ENCODE assay signal across 19 cellular contexts in genomic region chr9:100317706-100318105, GRCh38. TPM values are rescaled to one million over a fixed set of nuclear protein-coding genes. Genes with fewer than 3 reads are reported as not detected.
DNase-seq lines count a peak whose midpoint lies in the region; ATAC-seq, FAIRE-seq and TF ChIP-seq lines count a peak whose summit lies in the region.
"Had no signal": no experiment of that assay in that cellular context is flagged by ENCODE, and none has a peak within 500 bp of the region (broad histone marks: within the 10 kb centered on the region; RNA-seq: fewer than 3 reads in every experiment).

No MANE protein-coding gene starts in this region.

- TF ChIP-seq CTCF in bronchial epithelial cell (IDR thresholded peaks at IDR 0.05; ENCODE audit: insufficient read depth, low read length, severe bottlenecking) (no peak), GM20000 (IDR thresholded peaks at IDR 0.05; ENCODE audit: extremely low read depth, missing control alignments) (no peak)

- H3K36me3 Mint-ChIP-seq in memory B cell, result peaks cover 38% of the 10 kb centered on the region

- H3K4me3 ChIP-seq in bronchial epithelial cell (ENCODE audit: low read depth, low read length), result no peak overlapping the region
- H3K4me3 ChIP-seq: gastroesophageal sphincter, left lung, mucosa of descending colon, sigmoid colon, uterus had no signal

- ATAC-seq in memory B cell (ENCODE audit: low read depth) (no peak), HG02840 (IDR thresholded peaks at IDR 0.05; ENCODE audit: low FRiP score, unreplicated experiment) (no peak)
- ATAC-seq: activated CD8-positive, alpha-beta memory T cell treated with anti-CD3 and anti-CD28 coated beads, Interleukin-2, amount 10 ng/mL, durations not matched to agents 7 days and 5 days; gastroesophageal sphincter; left lung; mucosa of descending colon; Panc1 had no signal

- DNase-seq in EH (ENCODE audit: low read depth) (peak; percentile 80), LHCN-M2 (ENCODE audit: low read depth) (peak; percentile 76), bronchial epithelial cell (ENCODE audit: low read depth) (peak; percentile 45), memory B cell (ENCODE audit: low spot score in 2 of 2) (no peak), cardiac septum (ENCODE audit: low spot score) (no peak), GM20000 (ENCODE audit: low spot score) (no peak), KBM-7 (no peak)
- DNase-seq: activated CD8-positive, alpha-beta memory T cell treated with anti-CD3 and anti-CD28 coated beads, Interleukin-2, amount 10 ng/mL, durations not matched to agents 7 days and 5 days; activated effector memory CD4-positive, alpha-beta T cell treated with anti-CD3 and anti-CD28 coated beads, Interleukin-2, amount 50 U/mL, for 16 hours; amygdala; left lung; mucosa of descending colon; NCI-H146; nucleus accumbens; sigmoid colon; uterus had no signal

- FAIRE-seq in bronchial epithelial cell (lab: Jason Lieb, UNC), result no peak

- H3K9me3 Mint-ChIP-seq in memory B cell, result no peaks in the 10 kb centered on the region

- H3K27me3 Mint-ChIP-seq in memory B cell, result no peaks in the 10 kb centered on the region
- H3K27me3 Mint-ChIP-seq: activated CD8-positive, alpha-beta memory T cell treated with anti-CD3 and anti-CD28 coated beads, Interleukin-2, amount 10 ng/mL, durations not matched to agents 7 days and 5 days had no signal

- peaks cover 7% of the 10 kb centered on the region for H3K4me1 Mint-ChIP-seq in memory B cell

- H3K27me3 ChIP-seq in bronchial epithelial cell (ENCODE audit: control insufficient read depth, insufficient read depth, low read length), result no peaks in the 10 kb centered on the region
- H3K27me3 ChIP-seq: gastroesophageal sphincter, left lung, sigmoid colon, uterus had no signal

- no peaks in the 10 kb centered on the region for H3K36me3 ChIP-seq in bronchial epithelial cell (ENCODE audit: control insufficient read depth, insufficient read depth, low read length)
- H3K36me3 ChIP-seq: uterus had no signal

- peak overlapping the region; percentile 25 for H3K27ac Mint-ChIP-seq in memory B cell
- H3K27ac Mint-ChIP-seq: activated CD8-positive, alpha-beta memory T cell treated with anti-CD3 and anti-CD28 coated beads, Interleukin-2, amount 10 ng/mL, durations not matched to agents 7 days and 5 days had no signal

- in situ Hi-C loops in KBM-7 (cut with MboI; ENCODE audit: low pct_unique_long_range_greater_than_20kb, low sequenced_read_pairs), result no loop called here

- no peak overlapping the region for H3K4me3 Mint-ChIP-seq in memory B cell
- H3K4me3 Mint-ChIP-seq: activated CD8-positive, alpha-beta memory T cell treated with anti-CD3 and anti-CD28 coated beads, Interleukin-2, amount 10 ng/mL, durations not matched to agents 7 days and 5 days had no signal

- intact Hi-C loops in cardiac septum (cut with DNase I), result no loop called here

RNA-seq across cellular contexts. Expression of gene TEX10, which starts 35.0 kb away (rescaled TPM):
- 47.5 and 48.7 TPM in 2 replicates for total RNA-seq in LHCN-M2 (2014; rRNA removed)
- polyA plus RNA-seq in LHCN-M2 (2012), result 16.0 TPM
- total RNA-seq in bronchial epithelial cell, result 22.9 and 30.0 TPM in 2 replicates
- 7.6 TPM for total RNA-seq in cardiac septum

Comparison
In these comparisons a context has a peak if more than half of its experiments do, and no peak if none do; other contexts are left out.
1. DNase-seq: peak in EH (single experiment), LHCN-M2 (single experiment) and bronchial epithelial cell (single experiment); none in memory B cell (0 of 2), cardiac septum (single experiment), GM20000 (single experiment) and KBM-7 (single experiment).